1 cellular context compared by ENCODE assay signal in genomic region chr7:148264933-148265557, GRCh38.
TF ChIP-seq lines count a peak whose summit lies in the region.

No MANE protein-coding gene starts in this region.

TF ChIP-seq in GM12878, 131 proteins besides CTCF, POLR2A, EP300 and RAD21 (continued from another document):
- TF ChIP-seq IRF3 (IDR thresholded peaks at IDR 0.05) (no peak), NKRF (conservative IDR thresholded peaks at IDR 0.05) (no peak), SMC3 (IDR thresholded peaks at IDR 0.05; ENCODE audit: borderline replicate concordance, low read length) (peak; percentile 72; the same call in 1 of the 2 replicates), BRCA1 (IDR thresholded peaks at IDR 0.05; ENCODE audit: low read depth, low read length) (no peak), NR2C1 (IDR thresholded peaks at IDR 0.05) (no peak), RUNX3 (IDR thresholded peaks at IDR 0.05; ENCODE audit: low read length) (peak; percentile 52; the same call in 1 of the 2 replicates), SIN3A (IDR thresholded peaks at IDR 0.05; ENCODE audit: low read depth, low read length) (no peak), HDAC6 (IDR thresholded peaks at IDR 0.05; ENCODE audit: unreplicated experiment) (no peak), MLLT1 (IDR thresholded peaks at IDR 0.05) (no peak)
